In the genomic region with DNA sequence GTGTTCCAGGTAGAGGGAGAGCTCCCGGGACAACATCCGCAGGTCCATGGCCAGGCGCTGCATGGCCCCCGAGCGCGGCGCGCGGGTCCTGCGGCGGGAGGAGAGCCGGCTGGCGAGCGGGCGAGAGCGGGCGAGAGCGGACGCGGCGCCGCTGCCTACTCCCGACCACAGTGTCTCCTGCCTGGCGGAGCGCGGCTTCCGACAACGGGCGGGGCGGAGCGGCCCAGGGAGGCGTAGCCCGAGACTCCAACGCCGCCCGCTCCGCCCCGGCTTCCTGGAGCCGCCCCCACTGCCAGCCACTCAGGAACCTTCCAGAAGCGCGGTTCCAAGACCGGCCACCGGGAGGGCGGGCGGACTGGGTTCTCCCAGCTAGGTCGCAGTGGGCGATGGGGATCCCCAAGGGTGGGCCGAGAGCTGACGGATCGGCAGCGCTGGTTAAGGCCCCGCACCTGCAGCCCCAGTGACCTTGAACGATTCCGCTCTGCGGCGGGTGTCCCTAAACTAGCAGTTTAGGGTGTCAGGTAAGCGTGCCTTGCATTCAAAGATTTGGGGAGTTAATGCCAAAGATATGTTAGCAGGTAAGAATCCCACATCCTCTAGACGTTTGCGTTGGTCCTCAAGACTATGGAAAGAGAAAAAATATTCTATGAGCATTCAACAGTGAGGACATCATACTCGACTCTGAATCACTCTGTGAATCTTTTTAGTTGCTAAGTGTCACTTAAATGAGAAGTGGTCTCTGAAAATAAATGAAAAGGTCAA, we compare ENCODE assay signal across 8 cellular contexts. TPM values are rescaled to one million over a fixed set of nuclear protein-coding genes. Genes with fewer than 3 reads are reported as not detected.
DNase-seq lines count a peak whose midpoint lies in the region; ATAC-seq lines count a peak whose summit lies in the region.

A gene with protein sequence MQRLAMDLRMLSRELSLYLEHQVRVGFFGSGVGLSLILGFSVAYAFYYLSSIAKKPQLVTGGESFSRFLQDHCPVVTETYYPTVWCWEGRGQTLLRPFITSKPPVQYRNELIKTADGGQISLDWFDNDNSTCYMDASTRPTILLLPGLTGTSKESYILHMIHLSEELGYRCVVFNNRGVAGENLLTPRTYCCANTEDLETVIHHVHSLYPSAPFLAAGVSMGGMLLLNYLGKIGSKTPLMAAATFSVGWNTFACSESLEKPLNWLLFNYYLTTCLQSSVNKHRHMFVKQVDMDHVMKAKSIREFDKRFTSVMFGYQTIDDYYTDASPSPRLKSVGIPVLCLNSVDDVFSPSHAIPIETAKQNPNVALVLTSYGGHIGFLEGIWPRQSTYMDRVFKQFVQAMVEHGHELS (minus strand): TSS at position 172 of the 762 bp plus-strand sequence. CDS start 109 bp downstream, at position 63.

- no peak within 1 kb of the TSS for H4K5ac ChIP-seq in mesendoderm (ENCODE audit: low read length)

- peak within 1 kb of the TSS; percentile 96 for H3K27ac ChIP-seq in effector memory CD4-positive, alpha-beta T cell (ENCODE audit: insufficient read depth, low read length, poor library complexity, severe bottlenecking)
- H3K27ac ChIP-seq in mesendoderm (ENCODE audit: low read depth, low read length): peak within 1 kb of the TSS; percentile 92

- no peak within 1 kb of the TSS for H3K23ac ChIP-seq in mesendoderm (ENCODE audit: low read length)

- peaks cover 6% of the 10 kb centered on the region for H3K4me1 ChIP-seq in effector memory CD4-positive, alpha-beta T cell (ENCODE audit: control insufficient read depth, insufficient read depth, low read length, poor library complexity, severe bottlenecking)
- no peaks in the 10 kb centered on the region for H3K4me1 ChIP-seq in mesendoderm (ENCODE audit: control insufficient read depth, low read depth, low read length)

- H3K4me3 ChIP-seq in effector memory CD4-positive, alpha-beta T cell (ENCODE audit: insufficient read depth, low read depth, low read length, poor library complexity, severe bottlenecking): peak within 1 kb of the TSS; percentile 97
- peak within 1 kb of the TSS; percentile 77 for H3K4me3 ChIP-seq in mesendoderm (ENCODE audit: low read length)

- no peaks in the 10 kb centered on the region for H3K9me3 ChIP-seq in effector memory CD4-positive, alpha-beta T cell (ENCODE audit: control insufficient read depth, low read length)

- peak; percentile 96 for ATAC-seq in GM19463 (IDR thresholded peaks at IDR 0.05; ENCODE audit: unreplicated experiment)

- no peak within 1 kb of the TSS for H2BK5ac ChIP-seq in mesendoderm (ENCODE audit: low read length)

- peak within 1 kb of the TSS; percentile 22 for H3K4ac ChIP-seq in mesendoderm (ENCODE audit: low read depth, low read length)

- POLR2A ChIA-PET in activated CD8-positive, alpha-beta memory T cell treated with anti-CD3 and anti-CD28 coated beads for 36 hours (lab: Charles Lee): interaction anchor here (1.0 to 2.4 kb wide), 5 partner anchors 22 to 593 kb away, joined by 3 to 34 read pairs (median 3); a partner anchor contains a TSS

- H4K8ac ChIP-seq in mesendoderm (ENCODE audit: low read depth, low read length): no peak within 1 kb of the TSS

- no peak within 1 kb of the TSS for H2BK15ac ChIP-seq in mesendoderm (replicated peaks; ENCODE audit: low read depth)

- H3K79me2 ChIP-seq in mesendoderm (ENCODE audit: control insufficient read depth, insufficient read depth, low read length): no peaks in the 10 kb centered on the region

- peak within 1 kb of the TSS; percentile 56 for H3K18ac ChIP-seq in mesendoderm (ENCODE audit: low read length)

- peak within 1 kb of the TSS; percentile 96 for H3K4me2 ChIP-seq in mesendoderm (ENCODE audit: low read length)

- H3K9ac ChIP-seq in mesendoderm (ENCODE audit: low read length): peak within 1 kb of the TSS; percentile 95

- no peaks in the 10 kb centered on the region for H3K27me3 ChIP-seq in effector memory CD4-positive, alpha-beta T cell (replicated peaks; ENCODE audit: control insufficient read depth, insufficient read depth, low read length, poor library complexity, severe bottlenecking)
- H3K27me3 ChIP-seq in mesendoderm (ENCODE audit: insufficient read depth, low read length, poor library complexity): no peaks in the 10 kb centered on the region

- H3K79me1 ChIP-seq in mesendoderm (ENCODE audit: low read length): no peaks in the 10 kb centered on the region

- H3K36me3 ChIP-seq in effector memory CD4-positive, alpha-beta T cell (ENCODE audit: control insufficient read depth, insufficient read depth, low read length): peaks cover 7% of the 10 kb centered on the region
- H3K36me3 ChIP-seq in mesendoderm (ENCODE audit: control insufficient read depth, insufficient read depth, low read length): no peaks in the 10 kb centered on the region

- H2AK5ac ChIP-seq in mesendoderm (ENCODE audit: low read length): no peak within 1 kb of the TSS

- DNase-seq in COLO668 (lab: John Stamatoyannopoulos, UW; ENCODE audit: unreplicated experiment): peak; percentile 99
- peak; percentile 90 for DNase-seq in HPDE6-E6E7 (ENCODE audit: extremely low spot score)
- peak; percentile 88 for DNase-seq in NK-92 treated with Interleukin-12 subunit alpha and Interleukin-12 subunit beta, amount 100 ng/mL, for 24 hours (lab: John Stamatoyannopoulos, UW)
- peak; percentile 86 to 90 (median 89) for DNase-seq in effector memory CD4-positive, alpha-beta T cell
- peak; percentile 94 for DNase-seq in mesendoderm
- DNase-seq in stimulated activated CD8-positive, alpha-beta memory T cell treated with anti-CD3 and anti-CD28 coated beads, Interleukin-15, amount 100 ng/mL, for 1 hour (ENCODE audit: low read depth): peak; percentile 79

- peak within 1 kb of the TSS; percentile 10 for H2BK120ac ChIP-seq in mesendoderm (ENCODE audit: low read depth, low read length)

- H3K56ac ChIP-seq in mesendoderm (ENCODE audit: low read length): peak within 1 kb of the TSS; percentile 90

- no CpG with 5 or more reads among the region's 60 CpGs for WGBS in mesendoderm (ENCODE audit: extremely low coverage, insufficient coverage, low lambda C conversion rate)

- CTCF ChIA-PET in activated CD8-positive, alpha-beta memory T cell treated with anti-CD3 and anti-CD28 coated beads for 36 hours (lab: Charles Lee): interaction anchor here (0.8 kb wide), 1 partner anchor 38 kb away, joined by 3 read pairs; no protein-coding TSS in a partner anchor

RNA-seq across cellular contexts. Expression of the gene that starts here (rescaled TPM):
- 10 to 100 TPM; 24.7 to 27.5 TPM for total RNA-seq in activated CD8-positive, alpha-beta memory T cell treated with anti-CD3 and anti-CD28 coated beads for 36 hours
- polyA plus RNA-seq in mesendoderm (2013, experiment 1 of 2): 4.6 TPM
- polyA plus RNA-seq in mesendoderm (2013, experiment 2 of 2): 4.7 TPM

Comparison
In these comparisons a context has a peak if more than half of its experiments do, and no peak if none do; other contexts are left out.
1. Peak in every context shown above with its lines: DNase-seq, ATAC-seq, H3K4me3 ChIP-seq and H3K27ac ChIP-seq.